Comparison of ENCODE assay signal across 27 cellular contexts in the genomic region with DNA sequence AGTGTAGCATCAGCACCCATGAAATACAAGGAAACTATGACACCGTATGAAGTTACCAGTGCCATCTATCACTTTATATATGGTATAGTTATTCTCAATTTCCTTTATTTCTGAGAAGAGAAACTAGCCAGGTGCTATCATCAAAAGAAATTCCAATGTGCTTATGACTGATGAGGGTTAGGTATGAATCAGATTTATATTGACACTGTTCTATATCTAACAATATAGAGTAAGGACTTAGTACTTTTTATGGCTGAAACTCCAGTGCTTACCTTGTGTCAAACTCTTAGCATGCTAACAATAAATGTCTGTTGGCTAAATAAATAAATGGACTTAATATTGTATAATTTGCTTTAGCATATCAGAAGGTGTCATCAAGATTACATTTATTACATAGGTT.
"Had no signal": no experiment of that assay in that cellular context is flagged by ENCODE, and none has a peak within 500 bp of the region (broad histone marks: within the 10 kb centered on the region; RNA-seq: fewer than 3 reads in every experiment).

No MANE protein-coding gene starts in this region.

- DNase-seq: activated CD4-positive, alpha-beta T cell treated with anti-CD3 and anti-CD28 coated beads for 4 hours; activated CD4-positive, alpha-beta T cell treated with anti-CD3 and anti-CD28 coated beads, Interleukin-2, amount 50 U/mL, for 1 hour; activated CD4-positive, alpha-beta T cell treated with anti-CD3 and anti-CD28 coated beads, Interleukin-2, amount 50 U/mL, for 48 hours; activated CD4-positive, CD25-positive, alpha-beta regulatory T cell; activated CD4-positive, CD25-positive, alpha-beta regulatory T cell treated with anti-CD3 and anti-CD28 coated beads, Interleukin-2, amount 50 U/mL, for 72 hours; activated effector memory CD4-positive, alpha-beta T cell treated with anti-CD3 and anti-CD28 coated beads, Interleukin-2, amount 50 U/mL, for 16 hours; activated naive CD4-positive, alpha-beta T cell treated with anti-CD3 and anti-CD28 coated beads for 36 hours; activated T-cell treated with anti-CD3 and anti-CD28 coated beads, Interleukin-2, amount 50 U/mL, for 48 hours; amniotic stem cell; anterior cingulate cortex; brain microvascular endothelial cell; cortex of kidney; dermis blood vessel endothelial cell; effector CD4-positive, alpha-beta T cell; esophagus squamous epithelium; head of caudate nucleus; T-helper 2 cell had no signal

- H3K27me3 Mint-ChIP-seq: activated naive CD8-positive, alpha-beta T cell; central memory CD8-positive, alpha-beta T cell had no signal

- H3K4me3 ChIP-seq: esophagus squamous epithelium had no signal

- H3K4me3 Mint-ChIP-seq: activated naive CD4-positive, alpha-beta T cell treated with anti-CD3 and anti-CD28 coated beads for 36 hours; activated naive CD8-positive, alpha-beta T cell; activated T-helper 1 cell treated with anti-CD3 and anti-CD28 coated beads, Interleukin-12 subunit alpha, Interleukin-12 subunit beta, Interleukin-2, Interleukin-4 antibody, amounts not matched to agents 30 ng/mL and 10 ng/mL and 1 ng/mL, durations not matched to agents 14 hours and 24 hours and 36 hours; central memory CD8-positive, alpha-beta T cell had no signal

- H3K9me3 ChIP-seq: esophagus squamous epithelium had no signal

- FAIRE-seq: astrocyte, bronchial epithelial cell, endometrium, endothelial cell of umbilical vein, frontal cortex had no signal

- H3K27ac Mint-ChIP-seq: activated naive CD4-positive, alpha-beta T cell treated with anti-CD3 and anti-CD28 coated beads for 36 hours; activated naive CD8-positive, alpha-beta T cell; activated T-helper 1 cell treated with anti-CD3 and anti-CD28 coated beads, Interleukin-12 subunit alpha, Interleukin-12 subunit beta, Interleukin-2, Interleukin-4 antibody, amounts not matched to agents 30 ng/mL and 10 ng/mL and 1 ng/mL, durations not matched to agents 14 hours and 24 hours and 36 hours; activated T-helper 2 cell treated with anti-CD3 and anti-CD28 coated beads, Interferon-gamma antibody, Interleukin-2, Interleukin-4, amounts not matched to agents 10 μg/mL and 5 μg/mL and 100 μg/mL, durations not matched to agents 14 hours and 24 hours and 36 hours had no signal

- H3K9me3 Mint-ChIP-seq: activated naive CD4-positive, alpha-beta T cell treated with anti-CD3 and anti-CD28 coated beads for 36 hours; activated T-helper 1 cell treated with anti-CD3 and anti-CD28 coated beads, Interleukin-12 subunit alpha, Interleukin-12 subunit beta, Interleukin-2, Interleukin-4 antibody, amounts not matched to agents 30 ng/mL and 10 ng/mL and 1 ng/mL, durations not matched to agents 14 hours and 24 hours and 36 hours; activated T-helper 2 cell treated with anti-CD3 and anti-CD28 coated beads, Interferon-gamma antibody, Interleukin-2, Interleukin-4, amounts not matched to agents 10 μg/mL and 5 μg/mL and 100 μg/mL, durations not matched to agents 14 hours and 24 hours and 36 hours; central memory CD8-positive, alpha-beta T cell had no signal

- H3K27ac ChIP-seq: brain microvascular endothelial cell, epithelial cell of prostate, esophagus squamous epithelium had no signal

- H3K27me3 ChIP-seq: brain microvascular endothelial cell, esophagus squamous epithelium had no signal

- H3K36me3 ChIP-seq: brain microvascular endothelial cell had no signal
